27 cellular contexts compared by ENCODE assay signal in genomic region chr7:141630621-141631020, GRCh38.
A peak's percentile ranks its signal among the peaks of the same experiment; 100 is the strongest.
DNase-seq lines count a peak whose midpoint lies in the region; FAIRE-seq and TF ChIP-seq lines count a peak whose summit lies in the region.
"Had no signal": no experiment of that assay in that cellular context is flagged by ENCODE, and none has a peak within 500 bp of the region (broad histone marks: within the 10 kb centered on the region; RNA-seq: fewer than 3 reads in every experiment).

No MANE protein-coding gene starts in this region.

- peak; percentile 13 for FAIRE-seq in GM12891 (lab: Jason Lieb, UNC)
- FAIRE-seq: D721Med, GM12892, H1 had no signal

- H3K9me3 Mint-ChIP-seq in Caco-2 (ENCODE audit: unreplicated experiment) = no peaks in the 10 kb centered on the region
- H3K9me3 Mint-ChIP-seq: CD4-positive, CD25-positive, alpha-beta regulatory T cell had no signal

- no peaks in the 10 kb centered on the region for H3K4me1 ChIP-seq in Caco-2
- H3K4me1 ChIP-seq: BLaER1, SJSA1 had no signal

- no peak overlapping the region for H3K4me3 Mint-ChIP-seq in Caco-2 (ENCODE audit: unreplicated experiment)
- H3K4me3 Mint-ChIP-seq: CD4-positive, CD25-positive, alpha-beta regulatory T cell had no signal

- H3K27me3 ChIP-seq in Caco-2 (replicated peaks; ENCODE audit: control insufficient read depth, insufficient read depth, low read length) = no peaks in the 10 kb centered on the region
- H3K27me3 ChIP-seq: BLaER1, SJSA1 had no signal

- peak overlapping the region; percentile 7 for H3K27ac Mint-ChIP-seq in Caco-2 (ENCODE audit: unreplicated experiment)
- H3K27ac Mint-ChIP-seq: CD4-positive, CD25-positive, alpha-beta regulatory T cell had no signal

- CTCF ChIA-PET in Caco-2 (lab: Charles Lee) = no interaction called here

- H3K27me3 Mint-ChIP-seq in Caco-2 (ENCODE audit: insufficient read depth, unreplicated experiment) = no peaks in the 10 kb centered on the region
- H3K27me3 Mint-ChIP-seq: CD4-positive, CD25-positive, alpha-beta regulatory T cell had no signal

- TF ChIP-seq POLR2A in GM12891 (IDR thresholded peaks at IDR 0.05; ENCODE audit: low read depth, low read length) = no peak

- no peak overlapping the region for H3K4me3 ChIP-seq in Caco-2 (ENCODE audit: low read depth, low read length)
- H3K4me3 ChIP-seq: BLaER1, PC-9, SJSA1 had no signal

- H3K36me3 ChIP-seq in Caco-2 (ENCODE audit: control insufficient read depth, insufficient read depth, low read length) = no peaks in the 10 kb centered on the region; the same call in 1 of the 2 replicates

- H3K36me3 Mint-ChIP-seq in Caco-2 (ENCODE audit: insufficient read depth, unreplicated experiment) = no peaks in the 10 kb centered on the region

- no peak for TF ChIP-seq CTCF in Caco-2 (IDR thresholded peaks at IDR 0.05; ENCODE audit: insufficient read depth in 1 of 2, low read depth in 1 of 2, low read length in 1 of 2, severe bottlenecking in 1 of 2, unreplicated experiment in 1 of 2)

- no peaks in the 10 kb centered on the region for H3K4me1 Mint-ChIP-seq in Caco-2 (ENCODE audit: low read depth, unreplicated experiment)

- BruUV-seq in Caco-2 (replicated peaks; lab: Mats Ljungman, UMichigan) = no TSS peak

- DNase-seq in Caco-2 (no peak), GM12891 (ENCODE audit: insufficient read length, low spot score) (no peak), NCI-H187 treated with DMSO at 0.1 percent for 48 hours (lab: John Stamatoyannopoulos, UW) (peak; percentile 98), NCI-H69 (lab: John Stamatoyannopoulos, UW) (peak; percentile 71), NCI-H1436 treated with DMSO at 0.1 percent for 48 hours (lab: John Stamatoyannopoulos, UW) (no peak), NCI-H1048 (lab: John Stamatoyannopoulos, UW) (no peak)
- no peak for DNase-seq in activated CD8-positive, alpha-beta memory T cell treated with anti-CD3 and anti-CD28 coated beads, Interleukin-2, amount 50 U/mL, for 4 hours
- DNase-seq: CD4-positive, CD25-positive, alpha-beta regulatory T cell; DMS53; EL; GDM1; HCEC 1CT; IMR-90; NCI-H1092; NCI-H146; NCI-H2029 treated with DMSO at 0.1 percent for 48 hours; NCI-H2171 treated with DMSO at 0.1 percent for 48 hours; NCI-H446; NCI-H526 treated with DMSO at 0.1 percent for 48 hours; NK-92 treated with Interleukin-12 subunit alpha and Interleukin-12 subunit beta, amount 100 ng/mL, for 24 hours; PC-9; T-helper 2 cell had no signal

- POLR2A ChIA-PET in Caco-2 (lab: Charles Lee) = no interaction called here

- intact Hi-C loops in Caco-2 (cut with micrococcal nuclease; ENCODE audit: unreplicated experiment) = no loop called here

- H3K9me3 ChIP-seq in Caco-2 = no peaks in the 10 kb centered on the region
- H3K9me3 ChIP-seq: BLaER1, SJSA1 had no signal

TF ChIP-seq in GM12891, 5 proteins besides CTCF, POLR2A, EP300 and RAD21:
- TF ChIP-seq TAF1 (IDR thresholded peaks at IDR 0.05; ENCODE audit: low read depth, low read length) (no peak), POLR2AphosphoS5 (IDR thresholded peaks at IDR 0.05; ENCODE audit: low read depth, low read length) (no peak), PAX5 (IDR thresholded peaks at IDR 0.05; ENCODE audit: insufficient read depth, low read length, severe bottlenecking) (no peak), SPI1 (IDR thresholded peaks at IDR 0.05; ENCODE audit: low read depth, low read length) (no peak), POU2F2 (IDR thresholded peaks at IDR 0.05; ENCODE audit: low read depth, low read length) (no peak)

Comparison
In these comparisons a context has a peak if more than half of its experiments do, and no peak if none do; other contexts are left out.
1. DNase-seq: peak in NCI-H187 treated with DMSO at 0.1 percent for 48 hours (single experiment) and NCI-H69 (single experiment); none in Caco-2 (0 of 2), GM12891 (single experiment), NCI-H1436 treated with DMSO at 0.1 percent for 48 hours (single experiment), NCI-H1048 (single experiment) and activated CD8-positive, alpha-beta memory T cell treated with anti-CD3 and anti-CD28 coated beads, Interleukin-2, amount 50 U/mL, for 4 hours (single experiment).